ENCODE assay signal across 17 cellular contexts in the genomic region with DNA sequence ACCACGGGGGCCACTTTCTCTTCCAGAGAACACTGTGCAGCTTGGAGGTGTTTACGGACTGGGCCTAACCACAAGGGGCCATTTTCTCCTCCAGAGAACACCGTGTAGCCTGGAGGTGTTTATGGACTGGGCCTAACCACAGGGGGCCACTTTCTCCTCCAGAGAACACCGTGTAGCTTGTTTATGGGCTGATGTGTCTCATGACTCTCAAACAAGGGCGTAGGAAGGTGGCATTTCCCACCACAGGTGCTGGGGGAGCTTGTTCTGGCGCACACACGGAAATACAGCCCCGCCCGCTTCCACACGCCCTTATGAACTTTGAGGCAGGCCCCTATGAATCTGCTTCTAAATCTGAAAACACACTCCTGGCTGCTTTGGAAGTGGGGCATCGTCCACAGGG.
DNase-seq lines count a peak whose midpoint lies in the region; ATAC-seq and TF ChIP-seq lines count a peak whose summit lies in the region.
"Had no signal": no experiment of that assay in that cellular context is flagged by ENCODE, and none has a peak within 500 bp of the region (broad histone marks: within the 10 kb centered on the region; RNA-seq: fewer than 3 reads in every experiment).

No MANE protein-coding gene starts in this region.

- H3K27me3 Mint-ChIP-seq in CD8-positive, alpha-beta T cell (ENCODE audit: low read depth): peaks cover 2% of the 10 kb centered on the region
- H3K27me3 Mint-ChIP-seq in activated naive CD8-positive, alpha-beta T cell treated with anti-CD3 and anti-CD28 coated beads, Interleukin-2, amount 50 U/mL, for 24 hours: no peaks in the 10 kb centered on the region

- CTCF ChIA-PET in CD8-positive, alpha-beta T cell (lab: Charles Lee): no interaction called here

- H3K27ac Mint-ChIP-seq in CD8-positive, alpha-beta T cell: peak overlapping the region; percentile 78
- no peak overlapping the region for H3K27ac Mint-ChIP-seq in activated naive CD8-positive, alpha-beta T cell treated with anti-CD3 and anti-CD28 coated beads, Interleukin-2, amount 50 U/mL, for 24 hours
- H3K27ac Mint-ChIP-seq: B cell, nephron had no signal

- H3K4me1 ChIP-seq in CD8-positive, alpha-beta T cell (ENCODE audit: insufficient read depth, low read length): peaks cover 14% of the 10 kb centered on the region
- no peaks in the 10 kb centered on the region for H3K4me1 ChIP-seq in sigmoid colon
- H3K4me1 ChIP-seq: Peyer's patch, transverse colon had no signal

- no peaks in the 10 kb centered on the region for H3K36me3 Mint-ChIP-seq in CD8-positive, alpha-beta T cell
- no peaks in the 10 kb centered on the region for H3K36me3 Mint-ChIP-seq in activated naive CD8-positive, alpha-beta T cell treated with anti-CD3 and anti-CD28 coated beads, Interleukin-2, amount 50 U/mL, for 24 hours (ENCODE audit: low read depth)

- peak in 5 of 7 experiments; percentile 5 to 52 (median 16) for DNase-seq in CD8-positive, alpha-beta T cell
- DNase-seq in T-helper 2 cell (peak in 3 of 5 experiments; percentile 19 to 59 (median 40)), NCI-H2081 (lab: John Stamatoyannopoulos, UW) (no peak), sigmoid colon (no peak)
- peak; percentile 22 for DNase-seq in activated naive CD8-positive, alpha-beta T cell treated with anti-CD3 and anti-CD28 coated beads, Interleukin-2, amount 50 U/mL, for 24 hours
- peak; percentile 26 for DNase-seq in stimulated activated CD4-positive, alpha-beta T cell treated with anti-CD3 and anti-CD28 coated beads, Interleukin-2, amount 100 ng/mL, for 4 hours (ENCODE audit: low read depth)
- DNase-seq: activated CD4-positive, CD25-positive, alpha-beta regulatory T cell treated with anti-CD3 and anti-CD28 coated beads, Interleukin-2, amount 50 U/mL, for 72 hours; DND-41; left ventricle myocardium superior; MG63; NCI-H2029; Peyer's patch; transverse colon had no signal

- no peak for TF ChIP-seq POLR2A in sigmoid colon (IDR thresholded peaks at IDR 0.05)

- intact Hi-C loops in CD8-positive, alpha-beta T cell (cut with DNase I, micrococcal nuclease): loop anchor here in 1 of 2 experiments (10.0 kb wide), 1 partner anchor 1652 kb away; no protein-coding TSS in a partner anchor
- intact Hi-C loops in sigmoid colon (cut with DNase I): no loop called here

- POLR2A ChIA-PET in CD8-positive, alpha-beta T cell (lab: Charles Lee): no interaction called here

- peak; percentile 77 for ATAC-seq in CD8-positive, alpha-beta T cell
- ATAC-seq in activated naive CD8-positive, alpha-beta T cell treated with anti-CD3 and anti-CD28 coated beads, Interleukin-2, amount 50 U/mL, for 24 hours: peak; percentile 56
- ATAC-seq in GM18511 (IDR thresholded peaks at IDR 0.05; ENCODE audit: unreplicated experiment) (no peak), GM21360 (IDR thresholded peaks at IDR 0.05; ENCODE audit: unreplicated experiment) (no peak)
- ATAC-seq: left ventricle myocardium superior had no signal

- TF ChIP-seq EP300 in sigmoid colon (IDR thresholded peaks at IDR 0.05): no peak

- no peaks in the 10 kb centered on the region for H3K9me3 Mint-ChIP-seq in CD8-positive, alpha-beta T cell
- H3K9me3 Mint-ChIP-seq in activated naive CD8-positive, alpha-beta T cell treated with anti-CD3 and anti-CD28 coated beads, Interleukin-2, amount 50 U/mL, for 24 hours: no peaks in the 10 kb centered on the region

- peaks cover 15% of the 10 kb centered on the region for H3K4me1 Mint-ChIP-seq in CD8-positive, alpha-beta T cell (ENCODE audit: low read depth)
- H3K4me1 Mint-ChIP-seq in activated naive CD8-positive, alpha-beta T cell treated with anti-CD3 and anti-CD28 coated beads, Interleukin-2, amount 50 U/mL, for 24 hours: peaks cover 10% of the 10 kb centered on the region
- H3K4me1 Mint-ChIP-seq: B cell had no signal

- H3K36me3 ChIP-seq in CD8-positive, alpha-beta T cell (ENCODE audit: insufficient read depth, low read length): no peaks in the 10 kb centered on the region
- H3K36me3 ChIP-seq in sigmoid colon: no peaks in the 10 kb centered on the region
- H3K36me3 ChIP-seq: MG63, Peyer's patch, transverse colon had no signal

- H3K4me3 Mint-ChIP-seq in CD8-positive, alpha-beta T cell: no peak overlapping the region
- no peak overlapping the region for H3K4me3 Mint-ChIP-seq in activated naive CD8-positive, alpha-beta T cell treated with anti-CD3 and anti-CD28 coated beads, Interleukin-2, amount 50 U/mL, for 24 hours
- H3K4me3 Mint-ChIP-seq: B cell, nephron had no signal

- H3K27ac ChIP-seq in CD8-positive, alpha-beta T cell (ENCODE audit: low read depth, low read length): peak overlapping the region; percentile 46
- no peak overlapping the region for H3K27ac ChIP-seq in sigmoid colon
- H3K27ac ChIP-seq: Peyer's patch, transverse colon had no signal

- no peaks in the 10 kb centered on the region for H3K27me3 ChIP-seq in CD8-positive, alpha-beta T cell (ENCODE audit: insufficient read depth, low read length)
- H3K27me3 ChIP-seq in sigmoid colon: peaks cover 0 to 16% (median 0%) of the 10 kb centered on the region in 3 donors
- H3K27me3 ChIP-seq: MG63, Peyer's patch, transverse colon had no signal

- 34 to 57% methylated on average over 11 of the region's 11 CpGs for WGBS in sigmoid colon, 2 donors

- no peak overlapping the region for H3K4me3 ChIP-seq in CD8-positive, alpha-beta T cell (ENCODE audit: low read depth, low read length)
- no peak overlapping the region for H3K4me3 ChIP-seq in sigmoid colon
- H3K4me3 ChIP-seq: MG63, Peyer's patch, transverse colon had no signal

- no peak for TF ChIP-seq CTCF in CD8-positive, alpha-beta T cell (IDR thresholded peaks at IDR 0.05)
- no peak for TF ChIP-seq CTCF in sigmoid colon (IDR thresholded peaks at IDR 0.05)

- no peaks in the 10 kb centered on the region for H3K9me3 ChIP-seq in CD8-positive, alpha-beta T cell (ENCODE audit: low read length)
- no peaks in the 10 kb centered on the region for H3K9me3 ChIP-seq in sigmoid colon
- H3K9me3 ChIP-seq: MG63, Peyer's patch, transverse colon had no signal

Comparison
In these comparisons a context has a peak if more than half of its experiments do, and no peak if none do; other contexts are left out.
1. ATAC-seq: peak in CD8-positive, alpha-beta T cell (single experiment) and activated naive CD8-positive, alpha-beta T cell treated with anti-CD3 and anti-CD28 coated beads, Interleukin-2, amount 50 U/mL, for 24 hours (single experiment); none in GM18511 (single experiment) and GM21360 (single experiment).
2. DNase-seq: peak in CD8-positive, alpha-beta T cell (5 of 7), T-helper 2 cell (3 of 5), activated naive CD8-positive, alpha-beta T cell treated with anti-CD3 and anti-CD28 coated beads, Interleukin-2, amount 50 U/mL, for 24 hours (single experiment) and stimulated activated CD4-positive, alpha-beta T cell treated with anti-CD3 and anti-CD28 coated beads, Interleukin-2, amount 100 ng/mL, for 4 hours (single experiment); none in NCI-H2081 (0 of 2) and sigmoid colon (single experiment).